In the genomic region with DNA sequence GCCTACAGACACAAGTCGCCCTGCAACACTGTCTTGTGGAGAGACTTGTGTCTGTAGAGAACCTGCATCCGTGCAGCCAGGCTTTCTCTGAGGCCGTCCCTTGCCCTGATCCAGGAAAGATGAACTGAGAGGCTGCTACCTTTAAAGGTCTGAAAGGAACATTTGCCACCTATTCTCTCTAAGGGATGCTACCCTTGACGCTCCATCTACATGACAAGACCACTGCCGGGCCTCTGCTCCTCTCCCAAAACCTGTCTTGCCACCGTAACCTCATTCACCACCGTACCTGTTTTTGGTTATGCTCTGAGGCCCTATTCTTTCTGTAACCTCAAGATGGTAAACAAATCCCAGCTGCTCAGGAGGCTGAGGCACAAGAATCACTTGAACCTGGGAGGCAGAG, we compare ENCODE assay signal across 31 cellular contexts.
"Had no signal": no experiment of that assay in that cellular context is flagged by ENCODE, and none has a peak within 500 bp of the region (broad histone marks: within the 10 kb centered on the region; RNA-seq: fewer than 3 reads in every experiment).

No MANE protein-coding gene starts in this region.

- H3K9me3 ChIP-seq: adrenal gland, body of pancreas, colonic mucosa, esophagus muscularis mucosa, gastroesophageal sphincter had no signal

- DNase-seq: activated CD4-positive, alpha-beta memory T cell treated with anti-CD3 and anti-CD28 coated beads for 36 hours; activated CD4-positive, alpha-beta T cell treated with anti-CD3 and anti-CD28 coated beads for 36 hours; activated CD4-positive, alpha-beta T cell treated with anti-CD3 and anti-CD28 coated beads, Interleukin-2, amount 10 ng/mL, durations not matched to agents 24 days and 14 days; activated CD4-positive, CD25-positive, alpha-beta regulatory T cell; activated CD4-positive, CD25-positive, alpha-beta regulatory T cell treated with anti-CD3 and anti-CD28 coated beads, Interleukin-2, amount 50 U/mL, for 72 hours; activated CD8-positive, alpha-beta memory T cell treated with anti-CD3 and anti-CD28 coated beads, Interleukin-2, amount 10 ng/mL, durations not matched to agents 7 days and 5 days; activated CD8-positive, alpha-beta memory T cell treated with anti-CD3 and anti-CD28 coated beads, Interleukin-2, amount 50 U/mL, for 4 hours; activated CD8-positive, alpha-beta T cell treated with anti-CD3 and anti-CD28 coated beads, Interleukin-2, amount 10 ng/mL, durations not matched to agents 7 days and 5 days; activated effector memory CD4-positive, alpha-beta T cell treated with anti-CD3 and anti-CD28 coated beads, Interleukin-2, amount 50 U/mL, for 16 hours; activated naive CD4-positive, alpha-beta T cell treated with anti-CD3 and anti-CD28 coated beads for 36 hours; activated naive CD8-positive, alpha-beta T cell treated with anti-CD3 and anti-CD28 coated beads for 36 hours; activated naive CD8-positive, alpha-beta T cell treated with anti-CD3 and anti-CD28 coated beads, Interleukin-2, amount 50 U/mL, for 24 hours; activated T-cell treated with anti-CD3 and anti-CD28 coated beads, Interleukin-2, amount 50 U/mL, for 1 hour; activated T-cell treated with anti-CD3 and anti-CD28 coated beads, Interleukin-2, amount 50 U/mL, for 48 hours; adrenal gland; amygdala; aorta; body of pancreas; caudate nucleus; colonic mucosa; dorsolateral prefrontal cortex; effector memory CD4-positive, alpha-beta T cell; erythroblast; foreskin melanocyte; head of caudate nucleus; T-helper 1 cell; T-helper 17 cell; T1000; WERI-Rb-1 had no signal

- H3K27me3 ChIP-seq: adrenal gland, body of pancreas, colonic mucosa, dorsolateral prefrontal cortex, esophagus muscularis mucosa, gastroesophageal sphincter had no signal

- H3K27ac ChIP-seq: adrenal gland, body of pancreas, colonic mucosa, dorsolateral prefrontal cortex, esophagus muscularis mucosa, gastroesophageal sphincter, WERI-Rb-1 had no signal

- ATAC-seq: activated CD4-positive, alpha-beta T cell treated with anti-CD3 and anti-CD28 coated beads for 36 hours; activated CD8-positive, alpha-beta memory T cell treated with anti-CD3 and anti-CD28 coated beads, Interleukin-2, amount 10 ng/mL, durations not matched to agents 7 days and 5 days; activated CD8-positive, alpha-beta T cell treated with anti-CD3 and anti-CD28 coated beads, Interleukin-2, amount 10 ng/mL, durations not matched to agents 7 days and 5 days; activated naive CD8-positive, alpha-beta T cell treated with anti-CD3 and anti-CD28 coated beads, Interleukin-2, amount 50 U/mL, for 24 hours; body of pancreas; gastroesophageal sphincter; T-helper 17 cell had no signal

- H3K36me3 ChIP-seq: adrenal gland, colonic mucosa, esophagus muscularis mucosa, gastroesophageal sphincter, WERI-Rb-1 had no signal

- H3K4me3 ChIP-seq: adrenal gland, body of pancreas, colonic mucosa, dorsolateral prefrontal cortex, esophagus muscularis mucosa, gastroesophageal sphincter had no signal

- H3K4me1 ChIP-seq: adrenal gland, body of pancreas, colonic mucosa, esophagus muscularis mucosa, gastroesophageal sphincter had no signal
